ENCODE assay signal across 2 cellular contexts in the genomic region with DNA sequence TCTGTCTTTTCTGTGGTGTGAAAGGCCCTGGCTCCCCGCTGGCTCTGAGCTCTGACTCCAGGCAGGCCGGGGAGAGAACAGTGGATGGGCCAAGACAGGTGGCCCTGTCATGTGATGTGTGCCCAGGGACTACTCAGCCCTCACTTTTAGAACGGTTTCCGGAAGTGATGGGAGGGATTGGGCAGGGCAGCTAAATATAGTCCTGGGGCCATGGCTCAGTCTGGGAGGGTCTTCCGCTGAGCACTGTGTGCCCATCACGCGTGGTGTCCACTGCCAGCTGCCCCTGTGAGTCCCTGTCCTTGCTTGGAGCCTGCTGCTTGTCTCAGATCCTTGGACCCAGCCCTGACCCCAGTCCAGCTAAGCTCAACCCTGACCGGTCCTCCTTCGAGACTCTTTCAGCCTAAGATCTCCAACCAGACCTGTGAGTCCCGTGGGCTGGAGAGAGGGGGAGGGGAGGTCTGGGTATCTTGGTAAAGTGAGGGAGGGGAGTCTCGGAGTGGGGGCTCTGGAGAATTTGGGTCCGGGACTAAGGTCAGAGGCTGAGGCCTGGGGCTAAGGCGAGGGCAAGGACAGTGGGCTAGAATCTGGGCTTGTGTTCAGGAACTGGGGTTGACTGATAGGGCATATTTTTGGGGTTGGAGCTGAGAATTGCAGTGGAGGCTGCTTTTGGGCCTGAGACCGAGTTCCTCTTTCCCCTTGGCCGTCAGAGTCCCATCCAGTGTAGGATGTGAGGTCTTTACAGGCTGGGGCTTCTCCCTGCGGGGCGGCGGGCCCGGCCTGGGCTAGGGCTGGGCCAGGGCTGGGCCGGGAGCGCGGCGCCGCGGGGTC.
TF ChIP-seq lines count a peak whose summit lies in the region.

TSS of gene TRIM72 (plus strand) at position 243 of the 828 bp plus-strand sequence. CDS start 620 bp downstream, outside the sequence.

TF ChIP-seq in H1, 55 proteins besides CTCF, POLR2A, EP300 and RAD21:
- TF ChIP-seq SP4 (IDR thresholded peaks at IDR 0.05; ENCODE audit: low read length) (no peak), SIN3A (conservative IDR thresholded peaks at IDR 0.05 in 1 of 2, IDR thresholded peaks at IDR 0.05 in 1 of 2; ENCODE audit: low read depth in 1 of 2, low read length in 2 of 2) (0 out of 4 replicates have a peak, but pooled peaks of 1 of the 2 experiments have one; percentile 3), EGR1 (IDR thresholded peaks at IDR 0.05; ENCODE audit: borderline replicate concordance, low read depth, low read length) (no peak), SUZ12 (IDR thresholded peaks at IDR 0.05; ENCODE audit: low read length) (no peak)

TF ChIP-seq in neural cell, 6 proteins besides CTCF, POLR2A, EP300 and RAD21:
- TF ChIP-seq TAF1 (IDR thresholded peaks at IDR 0.05; ENCODE audit: low read depth) (no peak), SMC3 (conservative IDR thresholded peaks at IDR 0.05; ENCODE audit: poor library complexity) (no peak), POLR2AphosphoS5 (IDR thresholded peaks at IDR 0.05) (no peak), EZH2 (IDR thresholded peaks at IDR 0.05; ENCODE audit: borderline replicate concordance, insufficient read depth, low read length, poor library complexity, severe bottlenecking) (no peak), MXI1 (conservative IDR thresholded peaks at IDR 0.05; ENCODE audit: poor library complexity, severe bottlenecking) (no peak)
- TF ChIP-seq, protein P1, sequence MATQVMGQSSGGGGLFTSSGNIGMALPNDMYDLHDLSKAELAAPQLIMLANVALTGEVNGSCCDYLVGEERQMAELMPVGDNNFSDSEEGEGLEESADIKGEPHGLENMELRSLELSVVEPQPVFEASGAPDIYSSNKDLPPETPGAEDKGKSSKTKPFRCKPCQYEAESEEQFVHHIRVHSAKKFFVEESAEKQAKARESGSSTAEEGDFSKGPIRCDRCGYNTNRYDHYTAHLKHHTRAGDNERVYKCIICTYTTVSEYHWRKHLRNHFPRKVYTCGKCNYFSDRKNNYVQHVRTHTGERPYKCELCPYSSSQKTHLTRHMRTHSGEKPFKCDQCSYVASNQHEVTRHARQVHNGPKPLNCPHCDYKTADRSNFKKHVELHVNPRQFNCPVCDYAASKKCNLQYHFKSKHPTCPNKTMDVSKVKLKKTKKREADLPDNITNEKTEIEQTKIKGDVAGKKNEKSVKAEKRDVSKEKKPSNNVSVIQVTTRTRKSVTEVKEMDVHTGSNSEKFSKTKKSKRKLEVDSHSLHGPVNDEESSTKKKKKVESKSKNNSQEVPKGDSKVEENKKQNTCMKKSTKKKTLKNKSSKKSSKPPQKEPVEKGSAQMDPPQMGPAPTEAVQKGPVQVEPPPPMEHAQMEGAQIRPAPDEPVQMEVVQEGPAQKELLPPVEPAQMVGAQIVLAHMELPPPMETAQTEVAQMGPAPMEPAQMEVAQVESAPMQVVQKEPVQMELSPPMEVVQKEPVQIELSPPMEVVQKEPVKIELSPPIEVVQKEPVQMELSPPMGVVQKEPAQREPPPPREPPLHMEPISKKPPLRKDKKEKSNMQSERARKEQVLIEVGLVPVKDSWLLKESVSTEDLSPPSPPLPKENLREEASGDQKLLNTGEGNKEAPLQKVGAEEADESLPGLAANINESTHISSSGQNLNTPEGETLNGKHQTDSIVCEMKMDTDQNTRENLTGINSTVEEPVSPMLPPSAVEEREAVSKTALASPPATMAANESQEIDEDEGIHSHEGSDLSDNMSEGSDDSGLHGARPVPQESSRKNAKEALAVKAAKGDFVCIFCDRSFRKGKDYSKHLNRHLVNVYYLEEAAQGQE (IDR thresholded peaks at IDR 0.05; ENCODE audit: borderline replicate concordance) = no peak
